In genomic region chrX:109840585-109840984, GRCh38 we compare ENCODE assay signal across 7 cellular contexts.
DNase-seq lines count a peak whose midpoint lies in the region; ATAC-seq and TF ChIP-seq lines count a peak whose summit lies in the region.

No MANE protein-coding gene starts in this region.

- peak; percentile 75 for DNase-seq in HFFc6
- DNase-seq in SKM-1 (lab: John Stamatoyannopoulos, UW; ENCODE audit: unreplicated experiment) = peak; percentile 71
- DNase-seq in Right ventricle myocardium superior = no peak
- DNase-seq in stimulated activated naive CD8-positive, alpha-beta T cell treated with anti-CD3 and anti-CD28 coated beads, Interleukin-15, Interleukin-2, amounts not matched to agents 100 U/mL and 50 U/mL, for 24 hours = peak; percentile 20
- DNase-seq in MM.1S = no peak
- no peak for DNase-seq in ecto neural progenitor cell (ENCODE audit: low spot score)
- DNase-seq in progenitor cell of endocrine pancreas (ENCODE audit: low spot score, unreplicated experiment) = no peak

- peak; percentile 90 for ATAC-seq in Right ventricle myocardium superior (ENCODE audit: poor library complexity)
- peak; percentile 62 for ATAC-seq in stimulated activated naive CD8-positive, alpha-beta T cell treated with anti-CD3 and anti-CD28 coated beads, Interleukin-15, Interleukin-2, amounts not matched to agents 100 U/mL and 50 U/mL, for 24 hours

- intact Hi-C loops in Right ventricle myocardium superior (cut with DNase I) = no loop called here

- no peak overlapping the region for H3K9ac ChIP-seq in MM.1S (ENCODE audit: low read length)

- H3K27me3 ChIP-seq in MM.1S (replicated peaks; ENCODE audit: insufficient read depth, low read length) = no peaks in the 10 kb centered on the region

- no peaks in the 10 kb centered on the region for H3K9me3 Mint-ChIP-seq in HFFc6
- H3K9me3 Mint-ChIP-seq in progenitor cell of endocrine pancreas (ENCODE audit: low read depth) = no peaks in the 10 kb centered on the region

- H3K4me3 Mint-ChIP-seq in HFFc6 (no peak overlapping the region), progenitor cell of endocrine pancreas (ENCODE audit: low read depth) (no peak overlapping the region)

- no peak overlapping the region for H3K27ac ChIP-seq in MM.1S (ENCODE audit: low read length)

- no peaks in the 10 kb centered on the region for H3K9me3 ChIP-seq in MM.1S (replicated peaks; ENCODE audit: insufficient read depth, low read length)

- H2AFZ ChIP-seq in MM.1S (ENCODE audit: low read length) = no peak overlapping the region

- H3K27me3 Mint-ChIP-seq in HFFc6 (ENCODE audit: insufficient read depth) (no peaks in the 10 kb centered on the region), progenitor cell of endocrine pancreas (no peaks in the 10 kb centered on the region)

- no peaks in the 10 kb centered on the region for H3K9me2 ChIP-seq in MM.1S (replicated peaks; ENCODE audit: insufficient read depth, low read length)

- H3K79me2 ChIP-seq in MM.1S (ENCODE audit: low read length) = no peaks in the 10 kb centered on the region

- no peaks in the 10 kb centered on the region for H3K36me3 ChIP-seq in MM.1S (replicated peaks; ENCODE audit: insufficient read depth, low read length)

- no peaks in the 10 kb centered on the region for H3K36me3 Mint-ChIP-seq in HFFc6 (ENCODE audit: low read depth)
- H3K36me3 Mint-ChIP-seq in progenitor cell of endocrine pancreas (ENCODE audit: insufficient read depth) = no peaks in the 10 kb centered on the region

- H3K27ac Mint-ChIP-seq in HFFc6 = no peak overlapping the region
- H3K27ac Mint-ChIP-seq in progenitor cell of endocrine pancreas = no peak overlapping the region

- no peak for TF ChIP-seq CTCF in HFFc6 (IDR thresholded peaks at IDR 0.05)
- no peak for TF ChIP-seq CTCF in MM.1S (IDR thresholded peaks at IDR 0.05; ENCODE audit: low read length)
- TF ChIP-seq CTCF in progenitor cell of endocrine pancreas (IDR thresholded peaks at IDR 0.05; ENCODE audit: unreplicated experiment) = no peak

- H3K4me1 ChIP-seq in MM.1S (ENCODE audit: low read length) = no peaks in the 10 kb centered on the region

- no peak overlapping the region for H3K4me2 ChIP-seq in MM.1S (ENCODE audit: low read depth, low read length)

- H3F3A ChIP-seq in MM.1S (ENCODE audit: insufficient read depth, low read length) = no peaks in the 10 kb centered on the region

- peaks cover 8% of the 10 kb centered on the region; the same call in 1 of the 2 replicates for H3K4me1 Mint-ChIP-seq in HFFc6 (ENCODE audit: low read depth)
- peaks cover 7% of the 10 kb centered on the region for H3K4me1 Mint-ChIP-seq in progenitor cell of endocrine pancreas (ENCODE audit: low read depth)

- H3K4me3 ChIP-seq in MM.1S (ENCODE audit: low read length) = no peak overlapping the region

- no peaks in the 10 kb centered on the region for H4K20me1 ChIP-seq in MM.1S (ENCODE audit: insufficient read depth, low read length)

Comparison
In these comparisons a context has a peak if more than half of its experiments do, and no peak if none do; other contexts are left out.
1. DNase-seq: peak in HFFc6 (single experiment), SKM-1 (single experiment) and stimulated activated naive CD8-positive, alpha-beta T cell treated with anti-CD3 and anti-CD28 coated beads, Interleukin-15, Interleukin-2, amounts not matched to agents 100 U/mL and 50 U/mL, for 24 hours (single experiment); none in Right ventricle myocardium superior (single experiment), MM.1S (single experiment), ecto neural progenitor cell (single experiment) and progenitor cell of endocrine pancreas (single experiment).